8 cellular contexts compared by ENCODE assay signal in genomic region chr16:68842964-68843481, GRCh38. TPM values are rescaled to one million over a fixed set of nuclear protein-coding genes. Genes with fewer than 3 reads are reported as not detected.
DNase-seq lines count a peak whose midpoint lies in the region; ATAC-seq and TF ChIP-seq lines count a peak whose summit lies in the region.
"Not testable (repeated sequence)": the region's sequence is repeated elsewhere in the genome, so short reads cannot be mapped to it uniquely, and the experiment has no call there.

No MANE protein-coding gene starts in this region.

- in situ Hi-C loops in GM23248 (cut with MboI), result not testable (repeated sequence)

- not testable (repeated sequence) for H3K36me3 ChIP-seq in A673 (ENCODE audit: insufficient read depth, low read length, poor library complexity, severe bottlenecking); GM23248 (ENCODE audit: low read depth); heart left ventricle; mucosa of rectum (ENCODE audit: control insufficient read depth in 2 of 2, insufficient read depth in 2 of 2, low read length in 2 of 2)

- not testable (repeated sequence) for H3K9me3 Mint-ChIP-seq in activated CD8-positive, alpha-beta T cell treated with anti-CD3 and anti-CD28 coated beads for 36 hours

- peak overlapping the region; percentile 72 for H3K4me3 ChIP-seq in A673 (ENCODE audit: low read depth, low read length, poor library complexity, severe bottlenecking)
- peak overlapping the region; percentile 85 for H3K4me3 ChIP-seq in GM23248
- H3K4me3 ChIP-seq in heart left ventricle, result peak overlapping the region; percentile 68 to 99 (median 84)
- peak overlapping the region; percentile 77 to 88 for H3K4me3 ChIP-seq in mucosa of rectum (ENCODE audit: low read length in 2 of 2)
- H3K4me3 ChIP-seq in skin epidermis, result peak overlapping the region; percentile 70 to 94 (median 81)

- not testable (repeated sequence) for H3K9me3 ChIP-seq in A673 (ENCODE audit: low read depth, low read length, poor library complexity, severe bottlenecking); GM23248 (ENCODE audit: low read depth); heart left ventricle; mucosa of rectum (ENCODE audit: control insufficient read depth in 2 of 2, low read length in 2 of 2)

- 58 to 59% methylated on average over 23 of the region's 23 CpGs for WGBS in GM23248 (ENCODE audit: low coverage in 1 of 2, low lambda C conversion rate in 2 of 2, missing lambda C conversion rate in 2 of 2), 2 experiments
- 55 to 59% (median 59%) methylated on average over 23 of the region's 23 CpGs for WGBS in heart left ventricle, 4 donors

- peak overlapping the region; percentile 93 for H3K27ac ChIP-seq in A673 (ENCODE audit: low read depth, low read length, poor library complexity, severe bottlenecking)
- H3K27ac ChIP-seq in GM23248, result not testable (repeated sequence)
- H3K27ac ChIP-seq in caudate nucleus (ENCODE audit: low read depth, low read length), result peak overlapping the region; percentile 86
- H3K27ac ChIP-seq in heart left ventricle, result peak overlapping the region in 11 of 12 donors; percentile 68 to 93 (median 86)
- H3K27ac ChIP-seq in mucosa of rectum (ENCODE audit: low read depth in 2 of 2, low read length in 2 of 2), result peak overlapping the region; percentile 61 to 77
- peak overlapping the region in 19 of 21 experiments; percentile 79 to 96 (median 90) for H3K27ac ChIP-seq in skin epidermis

- not testable (repeated sequence) for H3K27me3 ChIP-seq in A673 (replicated peaks; ENCODE audit: insufficient read depth, low read depth, low read length, poor library complexity); GM23248 (replicated peaks; ENCODE audit: insufficient read depth); heart left ventricle; mucosa of rectum (ENCODE audit: control insufficient read depth in 2 of 2, insufficient read depth in 2 of 2, low read length in 2 of 2)

- CTCF ChIA-PET in A673 (lab: Charles Lee), result not testable (repeated sequence)
- CTCF ChIA-PET in activated CD8-positive, alpha-beta T cell treated with anti-CD3 and anti-CD28 coated beads for 36 hours (lab: Charles Lee), result interaction anchor here (0.9 to 1.3 kb wide), 7 partner anchors 9 to 314 kb away, joined by 3 to 6 read pairs (median 3); no protein-coding TSS in a partner anchor

- peak overlapping the region; percentile 93 for H3K27ac Mint-ChIP-seq in activated CD8-positive, alpha-beta T cell treated with anti-CD3 and anti-CD28 coated beads for 36 hours

- peaks cover 11% of the 10 kb centered on the region for H3K36me3 Mint-ChIP-seq in activated CD8-positive, alpha-beta T cell treated with anti-CD3 and anti-CD28 coated beads for 36 hours (ENCODE audit: low read depth)

- not testable (repeated sequence) for H4K20me1 ChIP-seq in GM23248 (ENCODE audit: insufficient read depth)

- peak overlapping the region; percentile 98 for H3K4me2 ChIP-seq in GM23248 (ENCODE audit: unreplicated experiment)

- H3K9ac ChIP-seq in GM23248 (peak overlapping the region; percentile 84), mucosa of rectum (ENCODE audit: low read depth in 1 of 2, low read length in 2 of 2) (peak overlapping the region; percentile 80 to 82)

- H3K79me2 ChIP-seq in GM23248 (ENCODE audit: insufficient read depth), result not testable (repeated sequence)

- H3K9me2 ChIP-seq in GM23248 (ENCODE audit: insufficient read depth), result not testable (repeated sequence)

- not testable (repeated sequence) for ATAC-seq in activated CD8-positive, alpha-beta T cell treated with anti-CD3 and anti-CD28 coated beads for 36 hours
- peak in 1 of 4 donors; percentile 3 for ATAC-seq in heart left ventricle

- not testable (repeated sequence) for H3K4me1 ChIP-seq in A673 (ENCODE audit: insufficient read depth, low read length, poor library complexity, severe bottlenecking); GM23248 (ENCODE audit: insufficient read depth)
- H3K4me1 ChIP-seq in heart left ventricle (peaks cover 0 to 20% (median 7%) of the 10 kb centered on the region in 12 donors), mucosa of rectum (ENCODE audit: control insufficient read depth in 2 of 2, insufficient read depth in 2 of 2, low read length in 2 of 2) (peaks cover 7 to 15% of the 10 kb centered on the region in 2 donors)

- not testable (repeated sequence) for TF ChIP-seq CTCF in A673 (conservative IDR thresholded peaks at IDR 0.05; ENCODE audit: low read depth, low read length); activated CD8-positive, alpha-beta T cell treated with anti-CD3 and anti-CD28 coated beads for 36 hours (IDR thresholded peaks at IDR 0.05); heart left ventricle (IDR thresholded peaks at IDR 0.05)

- H3K27me3 Mint-ChIP-seq in activated CD8-positive, alpha-beta T cell treated with anti-CD3 and anti-CD28 coated beads for 36 hours, result not testable (repeated sequence)

- POLR2A ChIA-PET in A673 (lab: Charles Lee; ENCODE audit: low non-redundant PET), result interaction anchor here (0.7 kb wide), 1 partner anchor 290 kb away, joined by 4 read pairs; no protein-coding TSS in a partner anchor
- POLR2A ChIA-PET in activated CD8-positive, alpha-beta T cell treated with anti-CD3 and anti-CD28 coated beads for 36 hours (lab: Charles Lee), result interaction anchor here (0.6 to 2.4 kb wide), 11 partner anchors 10 to 374 kb away, joined by 3 to 16 read pairs (median 5); partner anchors contain the start of gene ZFP90

- intact Hi-C loops in A673 (cut with micrococcal nuclease; ENCODE audit: unreplicated experiment) (loop anchor here (2.0 kb wide), 1 partner anchor 314 kb away; no protein-coding TSS in a partner anchor), heart left ventricle (cut with DNase I) (loop anchor here in 5 of 10 donors (5.0 to 10.0 kb wide), 4 partner anchors 306 to 318 kb away; partner anchors contain the start of gene ZFP90 (in 2 of the 5))
- intact Hi-C loops in activated CD8-positive, alpha-beta T cell treated with anti-CD3 and anti-CD28 coated beads for 36 hours (cut with micrococcal nuclease), result loop anchor here (5.0 kb wide), 1 partner anchor 289 kb away; the partner anchor contains the start of genes CHTF8 and UTP4

- not testable (repeated sequence) for DNase-seq in A673 (ENCODE audit: low spot score); GM23248; activated CD8-positive, alpha-beta T cell treated with anti-CD3 and anti-CD28 coated beads for 36 hours; caudate nucleus (lab: John Stamatoyannopoulos, UW); heart left ventricle
- DNase-seq in NCI-H526 treated with DMSO at 0.1 percent for 48 hours (lab: John Stamatoyannopoulos, UW), result peak; percentile 56

- H3K4me1 Mint-ChIP-seq in activated CD8-positive, alpha-beta T cell treated with anti-CD3 and anti-CD28 coated beads for 36 hours (ENCODE audit: low read depth), result peaks cover 21% of the 10 kb centered on the region

- not testable (repeated sequence) for H3F3A ChIP-seq in GM23248 (ENCODE audit: insufficient read depth)

- H3K4me3 Mint-ChIP-seq in activated CD8-positive, alpha-beta T cell treated with anti-CD3 and anti-CD28 coated beads for 36 hours, result peak overlapping the region; percentile 92

- H2AFZ ChIP-seq in GM23248, result peak overlapping the region; percentile 92

- BruUV-seq in A673 (replicated peaks; lab: Mats Ljungman, UMichigan), result not testable (repeated sequence)

- TF ChIP-seq POLR2A in heart left ventricle (IDR thresholded peaks at IDR 0.05), result not testable (repeated sequence)

RNA-seq across cellular contexts. Expression of gene TANGO6, which starts 0.3 kb away (rescaled TPM):
- total RNA-seq in A673 (2021), result 15.8 and 18.0 TPM in 2 replicates
- 12.8 and 17.6 TPM in 2 replicates for total RNA-seq in GM23248 (2014; rRNA removed; shearing (Covaris generic))
- 7.0 and 7.8 TPM in 2 replicates for polyA plus RNA-seq in GM23248 (2016; fragmentation: Nextera tagmentation; extraction: Ambion mirVana)
- total RNA-seq in activated CD8-positive, alpha-beta T cell treated with anti-CD3 and anti-CD28 coated beads for 36 hours, result 10 to 100 TPM; 23.0 to 27.0 TPM
- total RNA-seq in heart left ventricle, result 10 to 100 TPM in 2 of 9 donors, 1 to 10 TPM in 7; 5.5 to 14.1 (median 8.9) TPM
- 1 to 10 TPM; 1.8 to 7.5 TPM for polyA plus RNA-seq in heart left ventricle
